Comparison of ENCODE assay signal across 1 cellular context in genomic region chr7:2100278-2101205, GRCh38.
TF ChIP-seq lines count a peak whose summit lies in the region.

No MANE protein-coding gene starts in this region.

TF ChIP-seq in HepG2, 621 proteins besides CTCF, POLR2A, EP300 and RAD21 (continued from another document and continues in another):
- TF ChIP-seq ZNF687 (CRISPR knock-in tag; IDR thresholded peaks at IDR 0.05) (peak; percentile 56), ESRRA (CRISPR knock-in tag; IDR thresholded peaks at IDR 0.05; ENCODE audit: low read depth) (peak; percentile 91), NR2F1 (CRISPR knock-in tag; IDR thresholded peaks at IDR 0.05) (peak in 1 of 2 experiments; percentile 59; a peak in 2 of 4 replicates), ZNF574 (CRISPR knock-in tag; IDR thresholded peaks at IDR 0.05) (peak; percentile 54; the same call in 1 of the 2 replicates), ARID4A (CRISPR knock-in tag; IDR thresholded peaks at IDR 0.05; ENCODE audit: borderline replicate concordance) (peak; percentile 47; the same call in 1 of the 2 replicates), SP1 (IDR thresholded peaks at IDR 0.05) (no peak), SP1 (CRISPR knock-in tag; IDR thresholded peaks at IDR 0.05) (no peak), JUN (CRISPR knock-in tag; IDR thresholded peaks at IDR 0.05) (no peak), NCOA2 (CRISPR knock-in tag; IDR thresholded peaks at IDR 0.05) (no peak), SAP130 (CRISPR knock-in tag; IDR thresholded peaks at IDR 0.05; ENCODE audit: low read depth) (peak; percentile 60), ZNF274 (CRISPR knock-in tag; IDR thresholded peaks at IDR 0.05) (0 out of 2 replicates have a peak, but pooled peaks have one; percentile 3), FOXC1 (CRISPR knock-in tag; IDR thresholded peaks at IDR 0.05; ENCODE audit: borderline replicate concordance) (no peak), FOSL2 (CRISPR knock-in tag; IDR thresholded peaks at IDR 0.05) (peak; percentile 27; the same call in 1 of the 2 replicates), ZSCAN31 (CRISPR knock-in tag; IDR thresholded peaks at IDR 0.05; ENCODE audit: low read depth) (0 out of 2 replicates have a peak, but pooled peaks have one; percentile 27), ZNF670 (CRISPR knock-in tag; IDR thresholded peaks at IDR 0.05; ENCODE audit: borderline replicate concordance) (0 out of 2 replicates have a peak, but pooled peaks have one; percentile 27), GATAD1 (CRISPR knock-in tag; IDR thresholded peaks at IDR 0.05) (0 out of 2 replicates have a peak, but pooled peaks have one; percentile 22), ZNF318 (CRISPR knock-in tag; IDR thresholded peaks at IDR 0.05) (no peak), ZNF710 (CRISPR knock-in tag; IDR thresholded peaks at IDR 0.05; ENCODE audit: borderline replicate concordance) (no peak), ZNF792 (CRISPR knock-in tag; IDR thresholded peaks at IDR 0.05) (no peak), STAG1 (CRISPR knock-in tag; IDR thresholded peaks at IDR 0.05) (peak; percentile 74), MXD4 (CRISPR knock-in tag; IDR thresholded peaks at IDR 0.05) (peak; percentile 68; the same call in 1 of the 2 replicates), MXI1 (IDR thresholded peaks at IDR 0.05; ENCODE audit: borderline replicate concordance, low read depth, low read length) (peak; percentile 56; the same call in 1 of the 3 replicates), ZSCAN29 (CRISPR knock-in tag; conservative IDR thresholded peaks at IDR 0.05) (no peak), ETV5 (CRISPR knock-in tag; IDR thresholded peaks at IDR 0.05; ENCODE audit: borderline replicate concordance) (peak; percentile 18; the same call in 1 of the 2 replicates), MYC (CRISPR knock-in tag; IDR thresholded peaks at IDR 0.05; ENCODE audit: borderline replicate concordance) (peak; percentile 23; the same call in 1 of the 2 replicates), ZMYM4 (CRISPR knock-in tag; IDR thresholded peaks at IDR 0.05) (peak; percentile 41), ZKSCAN5 (CRISPR knock-in tag; IDR thresholded peaks at IDR 0.05) (no peak), GRHL1 (CRISPR knock-in tag; conservative IDR thresholded peaks at IDR 0.05) (no peak), ZBTB7A (CRISPR knock-in tag; IDR thresholded peaks at IDR 0.05) (no peak), PBX3 (CRISPR knock-in tag; IDR thresholded peaks at IDR 0.05; ENCODE audit: borderline replicate concordance) (no peak)
